ENCODE assay signal across 8 cellular contexts in the genomic region with DNA sequence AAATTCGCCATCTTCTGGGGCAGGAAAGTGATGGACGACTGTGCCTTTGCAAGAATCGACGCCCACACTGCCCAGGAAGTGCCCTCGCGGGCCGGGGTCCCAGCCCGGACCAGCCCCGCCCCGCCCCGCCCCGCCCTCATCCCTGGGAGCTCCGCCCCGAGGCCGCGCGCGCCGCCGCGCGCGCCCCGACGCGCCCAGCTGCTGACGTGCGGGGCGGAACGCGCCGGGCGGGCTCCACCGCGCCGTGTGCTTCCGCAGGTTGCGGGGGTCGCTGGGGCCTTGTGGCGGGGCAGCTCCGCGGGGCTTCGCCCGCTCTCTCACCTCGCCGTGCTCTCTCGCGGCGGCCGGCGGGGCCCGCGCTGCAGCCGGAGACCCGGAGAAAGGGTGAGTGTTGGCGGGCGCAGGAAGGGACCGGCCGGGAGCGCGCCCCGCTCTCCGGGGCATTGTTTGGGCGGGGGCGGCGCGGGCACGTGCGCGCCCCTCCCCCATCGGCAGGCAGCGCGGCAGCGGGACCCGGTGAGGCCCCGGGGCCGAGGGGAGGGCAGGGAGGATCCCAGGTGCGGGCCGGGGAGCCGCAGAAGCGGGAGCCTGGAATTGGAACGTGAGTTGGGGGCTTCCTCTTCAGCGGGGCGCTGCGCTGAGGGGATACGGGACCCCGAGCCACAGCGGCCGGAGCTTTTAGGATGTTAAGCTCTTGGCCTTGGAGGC. TPM values are rescaled to one million over a fixed set of nuclear protein-coding genes. Genes with fewer than 3 reads are reported as not detected.
DNase-seq lines count a peak whose midpoint lies in the region; ATAC-seq, FAIRE-seq and TF ChIP-seq lines count a peak whose summit lies in the region.

Gene YEATS2, plus strand, starts transcription at position 188 of the 708 bp plus-strand sequence. CDS start 17,366 bp downstream, outside the sequence.

- H3K79me2 ChIP-seq in fibroblast of lung (ENCODE audit: control insufficient read depth, insufficient read depth, low read length): peaks cover 51% of the 10 kb centered on the region

- no peaks in the 10 kb centered on the region for H4K20me1 ChIP-seq in fibroblast of lung (ENCODE audit: control insufficient read depth, extremely low read depth, insufficient read depth, low read length)

- DNase-seq in DMS 273 (lab: John Stamatoyannopoulos, UW; ENCODE audit: unreplicated experiment) (peak; percentile 94), RCC 7860 (ENCODE audit: low spot score) (peak; percentile 30), fibroblast of lung (ENCODE audit: low read depth in 2 of 2) (peak; percentile 57 to 66)
- peak; percentile 65 for DNase-seq in activated T-helper 1 cell treated with anti-CD3 and anti-CD28 coated beads, Interleukin-12 subunit alpha, Interleukin-12 subunit beta, Interleukin-2, Interleukin-4 antibody, amounts not matched to agents 30 ng/mL and 10 ng/mL and 1 ng/mL, durations not matched to agents 14 hours and 24 hours and 36 hours (ENCODE audit: low spot score)
- peak; percentile 46 to 80 (median 70) for DNase-seq in naive thymus-derived CD8-positive, alpha-beta T cell
- DNase-seq in stimulated activated naive B cell treated with anti-CD40 and anti-IgM and Interleukin-4, amounts not matched to agents 10 μg/mL and 1 μg/mL and 100 μg/mL, for 72 hours: peak; percentile 63

- no peaks in the 10 kb centered on the region for H3K27me3 Mint-ChIP-seq in activated T-helper 1 cell treated with anti-CD3 and anti-CD28 coated beads, Interleukin-12 subunit alpha, Interleukin-12 subunit beta, Interleukin-2, Interleukin-4 antibody, amounts not matched to agents 30 ng/mL and 10 ng/mL and 1 ng/mL, durations not matched to agents 14 hours and 24 hours and 36 hours (ENCODE audit: insufficient read depth)
- no peaks in the 10 kb centered on the region for H3K27me3 Mint-ChIP-seq in naive thymus-derived CD8-positive, alpha-beta T cell
- H3K27me3 Mint-ChIP-seq in stimulated activated naive B cell treated with anti-CD40 and anti-IgM and Interleukin-4, amounts not matched to agents 10 μg/mL and 1 μg/mL and 100 μg/mL, for 72 hours: peaks cover 0 to 4% of the 10 kb centered on the region in 2 donors

- H3K27ac ChIP-seq in HUES48 (ENCODE audit: low read depth, low read length) (peak within 1 kb of the TSS; percentile 95), fibroblast of lung (ENCODE audit: insufficient read depth, low read length) (peak within 1 kb of the TSS; percentile 75)

- peak within 1 kb of the TSS; percentile 90 for H2AFZ ChIP-seq in fibroblast of lung (ENCODE audit: low read length)

- H3K9me3 ChIP-seq in HUES48 (ENCODE audit: control insufficient read depth, insufficient read depth, low read length): no peaks in the 10 kb centered on the region
- H3K9me3 ChIP-seq in fibroblast of lung (ENCODE audit: control insufficient read depth, insufficient read depth, low read depth, low read length): no peaks in the 10 kb centered on the region

- TF ChIP-seq CTCF in fibroblast of lung (conservative IDR thresholded peaks at IDR 0.05 in 1 of 2, IDR thresholded peaks at IDR 0.05 in 1 of 2; ENCODE audit: low read depth in 1 of 2, low read length in 2 of 2): no peak

- POLR2A ChIA-PET in naive thymus-derived CD8-positive, alpha-beta T cell (lab: Charles Lee): interaction anchor here (0.6 to 3.5 kb wide), 6 partner anchors 10 to 803 kb away, joined by 3 to 42 read pairs (median 4); partner anchors contain the start of gene KLHL24

- H3K27me3 ChIP-seq in HUES48 (ENCODE audit: control insufficient read depth, insufficient read depth, low read length): no peaks in the 10 kb centered on the region
- H3K27me3 ChIP-seq in fibroblast of lung (ENCODE audit: control insufficient read depth, insufficient read depth, low read length): no peaks in the 10 kb centered on the region

- peaks cover 37% of the 10 kb centered on the region for H3K4me1 Mint-ChIP-seq in activated T-helper 1 cell treated with anti-CD3 and anti-CD28 coated beads, Interleukin-12 subunit alpha, Interleukin-12 subunit beta, Interleukin-2, Interleukin-4 antibody, amounts not matched to agents 30 ng/mL and 10 ng/mL and 1 ng/mL, durations not matched to agents 14 hours and 24 hours and 36 hours (ENCODE audit: low read depth)
- peaks cover 21 to 40% (median 36%) of the 10 kb centered on the region in 4 donors for H3K4me1 Mint-ChIP-seq in naive thymus-derived CD8-positive, alpha-beta T cell
- H3K4me1 Mint-ChIP-seq in stimulated activated naive B cell treated with anti-CD40 and anti-IgM and Interleukin-4, amounts not matched to agents 10 μg/mL and 1 μg/mL and 100 μg/mL, for 72 hours: peaks cover 18 to 37% of the 10 kb centered on the region in 2 donors

- H3K9ac ChIP-seq in HUES48 (ENCODE audit: low read depth, low read length): peak within 1 kb of the TSS; percentile 96
- H3K9ac ChIP-seq in fibroblast of lung (ENCODE audit: insufficient read depth, low read length): peak within 1 kb of the TSS; percentile 79

- peak; percentile 77 for ATAC-seq in GM21390 (IDR thresholded peaks at IDR 0.05; ENCODE audit: unreplicated experiment)
- ATAC-seq in naive thymus-derived CD8-positive, alpha-beta T cell: peak; percentile 85 to 87
- peak; percentile 81 to 87 for ATAC-seq in stimulated activated naive B cell treated with anti-CD40 and anti-IgM and Interleukin-4, amounts not matched to agents 10 μg/mL and 1 μg/mL and 100 μg/mL, for 72 hours (replicated peaks)

- H3K36me3 Mint-ChIP-seq in activated T-helper 1 cell treated with anti-CD3 and anti-CD28 coated beads, Interleukin-12 subunit alpha, Interleukin-12 subunit beta, Interleukin-2, Interleukin-4 antibody, amounts not matched to agents 30 ng/mL and 10 ng/mL and 1 ng/mL, durations not matched to agents 14 hours and 24 hours and 36 hours (ENCODE audit: low read depth): peaks cover 21% of the 10 kb centered on the region
- H3K36me3 Mint-ChIP-seq in naive thymus-derived CD8-positive, alpha-beta T cell: peaks cover 0 to 3% (median 2%) of the 10 kb centered on the region in 3 donors
- H3K36me3 Mint-ChIP-seq in stimulated activated naive B cell treated with anti-CD40 and anti-IgM and Interleukin-4, amounts not matched to agents 10 μg/mL and 1 μg/mL and 100 μg/mL, for 72 hours: peaks cover 12 to 14% of the 10 kb centered on the region in 2 donors

- peak within 1 kb of the TSS; percentile 79 for H3K4me2 ChIP-seq in fibroblast of lung (ENCODE audit: extremely low read depth, insufficient read depth, low read length)

- intact Hi-C loops in activated T-helper 1 cell treated with anti-CD3 and anti-CD28 coated beads, Interleukin-12 subunit alpha, Interleukin-12 subunit beta, Interleukin-2, Interleukin-4 antibody, amounts not matched to agents 30 ng/mL and 10 ng/mL and 1 ng/mL, durations not matched to agents 14 hours and 24 hours and 36 hours (cut with micrococcal nuclease): loop anchor here (1.0 to 10.0 kb wide), 9 partner anchors 61 to 666 kb away; partner anchors contain the start of genes ABCC5, EIF2B5, KLHL6 and MCCC1

- H3K4me1 ChIP-seq in HUES48 (ENCODE audit: control insufficient read depth, insufficient read depth, low read length): peaks cover 21% of the 10 kb centered on the region
- H3K4me1 ChIP-seq in fibroblast of lung (ENCODE audit: control insufficient read depth, extremely low read depth, insufficient read depth, low read length): no peaks in the 10 kb centered on the region

- no peak for FAIRE-seq in RCC 7860 (lab: Jason Lieb, UNC)

- peak within 1 kb of the TSS; percentile 88 for H3K4me3 Mint-ChIP-seq in activated T-helper 1 cell treated with anti-CD3 and anti-CD28 coated beads, Interleukin-12 subunit alpha, Interleukin-12 subunit beta, Interleukin-2, Interleukin-4 antibody, amounts not matched to agents 30 ng/mL and 10 ng/mL and 1 ng/mL, durations not matched to agents 14 hours and 24 hours and 36 hours
- peak within 1 kb of the TSS; percentile 88 to 99 (median 95) for H3K4me3 Mint-ChIP-seq in naive thymus-derived CD8-positive, alpha-beta T cell
- peak within 1 kb of the TSS; percentile 82 to 88 for H3K4me3 Mint-ChIP-seq in stimulated activated naive B cell treated with anti-CD40 and anti-IgM and Interleukin-4, amounts not matched to agents 10 μg/mL and 1 μg/mL and 100 μg/mL, for 72 hours

- H3K36me3 ChIP-seq in HUES48 (ENCODE audit: control insufficient read depth, insufficient read depth, low read length): peaks cover 4% of the 10 kb centered on the region
- H3K36me3 ChIP-seq in fibroblast of lung (ENCODE audit: control insufficient read depth, insufficient read depth, low read length): no peaks in the 10 kb centered on the region

- no peaks in the 10 kb centered on the region for H3K9me3 Mint-ChIP-seq in activated T-helper 1 cell treated with anti-CD3 and anti-CD28 coated beads, Interleukin-12 subunit alpha, Interleukin-12 subunit beta, Interleukin-2, Interleukin-4 antibody, amounts not matched to agents 30 ng/mL and 10 ng/mL and 1 ng/mL, durations not matched to agents 14 hours and 24 hours and 36 hours
- no peaks in the 10 kb centered on the region for H3K9me3 Mint-ChIP-seq in naive thymus-derived CD8-positive, alpha-beta T cell
- no peaks in the 10 kb centered on the region for H3K9me3 Mint-ChIP-seq in stimulated activated naive B cell treated with anti-CD40 and anti-IgM and Interleukin-4, amounts not matched to agents 10 μg/mL and 1 μg/mL and 100 μg/mL, for 72 hours

- H3K4me3 ChIP-seq in HUES48 (ENCODE audit: low read depth, low read length) (peak within 1 kb of the TSS; percentile 99), fibroblast of lung (replicated peaks in 1 of 4; ENCODE audit: control extremely low read depth in 1 of 4, insufficient read depth in 1 of 4, low read depth in 3 of 4, low read length in 4 of 4) (peak within 1 kb of the TSS; percentile 86 to 98 (median 92))

- peak within 1 kb of the TSS; percentile 94 for H3K27ac Mint-ChIP-seq in activated T-helper 1 cell treated with anti-CD3 and anti-CD28 coated beads, Interleukin-12 subunit alpha, Interleukin-12 subunit beta, Interleukin-2, Interleukin-4 antibody, amounts not matched to agents 30 ng/mL and 10 ng/mL and 1 ng/mL, durations not matched to agents 14 hours and 24 hours and 36 hours
- peak within 1 kb of the TSS; percentile 75 to 97 (median 94) for H3K27ac Mint-ChIP-seq in naive thymus-derived CD8-positive, alpha-beta T cell
- peak within 1 kb of the TSS; percentile 96 for H3K27ac Mint-ChIP-seq in stimulated activated naive B cell treated with anti-CD40 and anti-IgM and Interleukin-4, amounts not matched to agents 10 μg/mL and 1 μg/mL and 100 μg/mL, for 72 hours

RNA-seq across cellular contexts. Expression of gene YEATS2, which starts in this region (rescaled TPM):
- total RNA-seq in activated T-helper 1 cell treated with anti-CD3 and anti-CD28 coated beads, Interleukin-12 subunit alpha, Interleukin-12 subunit beta, Interleukin-2, Interleukin-4 antibody, amounts not matched to agents 30 ng/mL and 10 ng/mL and 1 ng/mL, durations not matched to agents 14 hours and 24 hours and 36 hours: 54.2 and 57.4 TPM in 2 replicates
- total RNA-seq in fibroblast of lung: 28.0 and 28.7 TPM in 2 replicates
- polyA plus RNA-seq in fibroblast of lung: 19.5 and 25.0 TPM in 2 replicates
- polyA plus RNA-seq in fibroblast of lung (2012): 12.3 and 16.3 TPM in 2 replicates
- polyA minus RNA-seq in fibroblast of lung (ENCODE audit: low replicate concordance): 25.5 and 56.6 TPM in 2 replicates
- total RNA-seq in naive thymus-derived CD8-positive, alpha-beta T cell: 10 to 100 TPM; 22.6 to 24.3 TPM
- polyA plus RNA-seq in naive thymus-derived CD8-positive, alpha-beta T cell: 1 to 10 TPM; 4.3 to 6.8 (median 4.9) TPM

Comparison
In these comparisons a context has a peak if more than half of its experiments do, and no peak if none do; other contexts are left out.
1. Peak in every context shown above with its lines: DNase-seq, ATAC-seq, H3K4me3 ChIP-seq and H3K27ac ChIP-seq.
2. DNase-seq: peak in every context shown above with its lines; median percentile 94 in DMS 273; 70 in naive thymus-derived CD8-positive, alpha-beta T cell; 65 in activated T-helper 1 cell treated with anti-CD3 and anti-CD28 coated beads, Interleukin-12 subunit alpha, Interleukin-12 subunit beta, Interleukin-2, Interleukin-4 antibody, amounts not matched to agents 30 ng/mL and 10 ng/mL and 1 ng/mL, durations not matched to agents 14 hours and 24 hours and 36 hours; 63 in stimulated activated naive B cell treated with anti-CD40 and anti-IgM and Interleukin-4, amounts not matched to agents 10 μg/mL and 1 μg/mL and 100 μg/mL, for 72 hours; 62 in fibroblast of lung; 30 in RCC 7860.